ENCODE assay signal across 8 cellular contexts in the genomic region with DNA sequence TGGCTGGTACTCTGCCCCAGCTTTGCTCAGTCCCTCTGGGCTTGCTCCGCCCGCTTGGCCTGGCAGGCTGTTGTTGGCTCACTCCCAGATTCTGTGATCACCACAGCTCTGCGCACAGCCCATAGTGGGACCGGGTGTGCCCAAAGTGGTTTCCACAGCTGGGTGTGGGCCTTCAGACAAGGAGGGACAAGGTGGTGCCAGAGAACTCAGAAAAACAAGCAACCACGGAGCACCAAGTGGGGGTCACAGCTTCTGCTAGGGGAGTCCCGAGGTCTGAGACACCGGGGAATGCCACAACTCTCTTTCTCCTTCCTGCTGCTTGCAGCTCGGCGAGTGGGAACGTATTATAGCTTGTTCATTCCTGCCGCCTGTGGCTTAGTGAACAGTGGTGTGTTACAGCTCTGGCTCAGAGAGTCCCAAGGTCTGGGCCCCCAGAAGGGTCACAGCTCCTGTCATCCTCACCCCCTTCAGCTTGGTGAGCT. TPM values are rescaled to one million over a fixed set of nuclear protein-coding genes. Genes with fewer than 3 reads are reported as not detected.
DNase-seq lines count a peak whose midpoint lies in the region; ATAC-seq and TF ChIP-seq lines count a peak whose summit lies in the region.

No MANE protein-coding gene starts in this region.

- no peaks in the 10 kb centered on the region for H3K9me3 Mint-ChIP-seq in stimulated activated memory B cell treated with anti-CD40 and anti-IgM and Interleukin-4, amounts not matched to agents 10 μg/mL and 1 μg/mL and 100 μg/mL, for 72 hours
- H3K9me3 Mint-ChIP-seq in glutamatergic neuron (ENCODE audit: unreplicated experiment): no peaks in the 10 kb centered on the region

- H3K27me3 Mint-ChIP-seq in stimulated activated memory B cell treated with anti-CD40 and anti-IgM and Interleukin-4, amounts not matched to agents 10 μg/mL and 1 μg/mL and 100 μg/mL, for 72 hours: no peaks in the 10 kb centered on the region
- no peaks in the 10 kb centered on the region for H3K27me3 Mint-ChIP-seq in glutamatergic neuron (ENCODE audit: unreplicated experiment)

- peak; percentile 29 for ATAC-seq in GM19328 (IDR thresholded peaks at IDR 0.05; ENCODE audit: unreplicated experiment)
- peak; percentile 75 for ATAC-seq in stimulated activated memory B cell treated with anti-CD40 and anti-IgM and Interleukin-4, amounts not matched to agents 10 μg/mL and 1 μg/mL and 100 μg/mL, for 72 hours

- DNase-seq in HUDEP-2 (lab: John Stamatoyannopoulos, UW; ENCODE audit: unreplicated experiment in 76 of 76) (peak in 75 of 76 experiments; percentile 13 to 95 (median 80)), glomerular visceral epithelial cell (ENCODE audit: extremely low spot score) (peak; percentile 19), glutamatergic neuron (no peak), GF-D8 (lab: John Stamatoyannopoulos, UW) (no peak)
- DNase-seq in activated naive CD4-positive, alpha-beta T cell treated with anti-CD3 and anti-CD28 coated beads, Interleukin-2, amount 50 U/mL, for 16 hours: no peak
- DNase-seq in stimulated activated CD4-positive, alpha-beta T cell treated with anti-CD3 and anti-CD28 coated beads, Interleukin-15, amount 100 ng/mL, for 24 hours: no peak

- no peak for TF ChIP-seq CTCF in glutamatergic neuron (IDR thresholded peaks at IDR 0.05; ENCODE audit: partially characterized antibody, unreplicated experiment)

- H3K4me1 Mint-ChIP-seq in stimulated activated memory B cell treated with anti-CD40 and anti-IgM and Interleukin-4, amounts not matched to agents 10 μg/mL and 1 μg/mL and 100 μg/mL, for 72 hours: peaks cover 59% of the 10 kb centered on the region
- no peaks in the 10 kb centered on the region for H3K4me1 Mint-ChIP-seq in glutamatergic neuron (ENCODE audit: low read depth, unreplicated experiment)

- peaks cover 5% of the 10 kb centered on the region for H3K36me3 Mint-ChIP-seq in stimulated activated memory B cell treated with anti-CD40 and anti-IgM and Interleukin-4, amounts not matched to agents 10 μg/mL and 1 μg/mL and 100 μg/mL, for 72 hours
- no peaks in the 10 kb centered on the region for H3K36me3 Mint-ChIP-seq in glutamatergic neuron (ENCODE audit: unreplicated experiment)

- peak overlapping the region; percentile 79 for H3K4me3 Mint-ChIP-seq in stimulated activated memory B cell treated with anti-CD40 and anti-IgM and Interleukin-4, amounts not matched to agents 10 μg/mL and 1 μg/mL and 100 μg/mL, for 72 hours
- no peak overlapping the region for H3K4me3 Mint-ChIP-seq in glutamatergic neuron (ENCODE audit: unreplicated experiment)

- H3K27ac Mint-ChIP-seq in stimulated activated memory B cell treated with anti-CD40 and anti-IgM and Interleukin-4, amounts not matched to agents 10 μg/mL and 1 μg/mL and 100 μg/mL, for 72 hours: peak overlapping the region; percentile 89
- no peak overlapping the region for H3K27ac Mint-ChIP-seq in glutamatergic neuron (ENCODE audit: unreplicated experiment)

RNA-seq across cellular contexts. Expression of a gene that starts 9.1 kb away (rescaled TPM):
- total RNA-seq in glutamatergic neuron (ENCODE audit: unreplicated experiment): not detected

Comparison
In these comparisons a context has a peak if more than half of its experiments do, and no peak if none do; other contexts are left out.
1. DNase-seq: peak in HUDEP-2 (75 of 76) and glomerular visceral epithelial cell (single experiment); none in glutamatergic neuron (single experiment), activated naive CD4-positive, alpha-beta T cell treated with anti-CD3 and anti-CD28 coated beads, Interleukin-2, amount 50 U/mL, for 16 hours (single experiment), GF-D8 (single experiment) and stimulated activated CD4-positive, alpha-beta T cell treated with anti-CD3 and anti-CD28 coated beads, Interleukin-15, amount 100 ng/mL, for 24 hours (single experiment).